9 cellular contexts compared by ENCODE assay signal in the genomic region with DNA sequence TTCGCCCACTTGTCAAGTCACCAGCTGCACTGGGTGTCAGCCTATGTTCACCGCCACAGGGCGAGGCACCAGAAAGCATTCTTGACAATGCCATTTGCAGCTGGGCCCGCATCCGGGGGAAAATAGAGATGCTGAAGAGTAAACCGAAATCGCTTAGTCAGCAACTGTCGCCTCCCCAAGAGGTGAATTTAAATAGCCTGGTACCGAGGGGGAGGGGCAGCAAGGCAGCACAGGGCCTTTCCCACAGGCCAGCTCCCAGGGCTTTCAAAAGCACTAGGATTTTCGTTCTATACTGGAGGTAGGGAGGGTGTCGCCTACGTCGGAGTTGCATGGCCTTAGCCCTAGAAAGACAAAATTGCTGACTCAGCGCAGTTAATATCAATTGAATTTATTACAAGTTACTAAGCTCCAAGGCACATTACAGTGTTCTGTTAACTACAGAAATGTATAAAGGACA. TPM values are rescaled to one million over a fixed set of nuclear protein-coding genes. Genes with fewer than 3 reads are reported as not detected.
DNase-seq lines count a peak whose midpoint lies in the region; ATAC-seq, FAIRE-seq and TF ChIP-seq lines count a peak whose summit lies in the region.
"Had no signal": no experiment of that assay in that cellular context is flagged by ENCODE, and none has a peak within 500 bp of the region (broad histone marks: within the 10 kb centered on the region; RNA-seq: fewer than 3 reads in every experiment).

No MANE protein-coding gene starts in this region.

- H4K20me1 ChIP-seq in GM23338 (replicated peaks; ENCODE audit: insufficient read depth) (no peaks in the 10 kb centered on the region), GM12878 (ENCODE audit: control insufficient read depth, insufficient read depth) (no peaks in the 10 kb centered on the region), keratinocyte (ENCODE audit: control insufficient read depth, extremely low read depth, insufficient read depth, low read length) (no peaks in the 10 kb centered on the region)

- no peak for FAIRE-seq in GM12878 (lab: Jason Lieb, UNC)
- no peak for FAIRE-seq in keratinocyte (lab: Jason Lieb, UNC)

- TF ChIP-seq RAD21 in GM12878 (IDR thresholded peaks at IDR 0.05; ENCODE audit: insufficient read depth, low read depth, low read length), result 0 out of 2 replicates have a peak, but pooled peaks have one; percentile 9

- dilution Hi-C loops in keratinocyte (cut with MboI; ENCODE audit: extremely low pct_ligation_motif_present, low sequenced_read_pairs), result no loop called here

- no peak for TF ChIP-seq POLR2A in GM12878 (IDR thresholded peaks at IDR 0.05; ENCODE audit: low read depth, low read length)

- peak; percentile 99 for DNase-seq in GM23338 (ENCODE audit: low spot score)
- peak; percentile 65 for DNase-seq in SK-N-MC (ENCODE audit: low read depth, low spot score)
- DNase-seq in GM12878 (ENCODE audit: low read depth, low spot score), result no peak
- DNase-seq in keratinocyte (ENCODE audit: low read depth, low spot score), result no peak
- DNase-seq in stimulated activated CD4-positive, alpha-beta T cell treated with anti-CD3 and anti-CD28 coated beads, Interleukin-2, amount 100 ng/mL, for 4 hours (ENCODE audit: low read depth), result peak; percentile 63
- DNase-seq in NCI-H446 (lab: John Stamatoyannopoulos, UW), result no peak
- DNase-seq in mesenteric fat pad (ENCODE audit: low spot score), result no peak

- POLR2A ChIA-PET in GM12878 (lab: Charles Lee), result interaction anchor here (0.6 to 4.5 kb wide), 14 partner anchors 10 to 133 kb away, joined by 3 to 40 read pairs (median 8); no protein-coding TSS in a partner anchor

- peaks cover 25% of the 10 kb centered on the region for H3K36me3 Mint-ChIP-seq in GM23338 (ENCODE audit: low read depth)

- 0 out of 4 replicates have a peak, but pooled peaks of 1 of the 2 experiments have one; percentile 8 for TF ChIP-seq EP300 in GM12878 (IDR thresholded peaks at IDR 0.05; ENCODE audit: borderline replicate concordance in 1 of 2, control insufficient read depth in 1 of 2, low read depth in 2 of 2, low read length in 2 of 2)

- peak overlapping the region; percentile 41 for H3K9ac ChIP-seq in SK-N-MC (ENCODE audit: insufficient read length)
- 0 out of 2 replicates have a peak overlapping the region, but pooled peaks have one; percentile 54 for H3K9ac ChIP-seq in GM12878 (ENCODE audit: control insufficient read depth, insufficient read depth, low read length)
- H3K9ac ChIP-seq in keratinocyte (ENCODE audit: control insufficient read depth, extremely low read depth, insufficient read depth, low read length), result peak overlapping the region; percentile 87

- H3K4me1 Mint-ChIP-seq in GM23338, result peaks cover 34% of the 10 kb centered on the region

- H3K27ac Mint-ChIP-seq in GM23338, result peak overlapping the region; percentile 98

- H3K4me1 ChIP-seq in GM23338 (ENCODE audit: insufficient read depth) (peaks cover 26% of the 10 kb centered on the region), GM12878 (ENCODE audit: control insufficient read depth, insufficient read depth, low read length) (peaks cover 54% of the 10 kb centered on the region), keratinocyte (ENCODE audit: control insufficient read depth, extremely low read depth, insufficient read depth, low read length) (peaks cover 30% of the 10 kb centered on the region)

- CTCF ChIA-PET in GM12878 (lab: Yijun Ruan, JAX), result interaction anchor here (0.6 to 3.3 kb wide), 19 partner anchors 8 to 1585 kb away, joined by 3 to 22 read pairs (median 3); no protein-coding TSS in a partner anchor

- H3K79me2 ChIP-seq in GM23338 (replicated peaks; ENCODE audit: insufficient read depth) (peaks cover 52% of the 10 kb centered on the region), GM12878 (ENCODE audit: control insufficient read depth, insufficient read depth, low read length) (peaks cover 43% of the 10 kb centered on the region), keratinocyte (ENCODE audit: control insufficient read depth, insufficient read depth, low read length) (peaks cover 36% of the 10 kb centered on the region)

- BruUV-seq in GM12878 (replicated peaks; lab: Mats Ljungman, UMichigan), result no TSS peak

- ATAC-seq in GM23338 (peak; percentile 47), GM12878 (peak; percentile 4), HG02678 (IDR thresholded peaks at IDR 0.05; ENCODE audit: unreplicated experiment) (no peak)

- in situ Hi-C loops in GM12878 (cut with MboI), result no loop called here

- no peak overlapping the region for H2AFZ ChIP-seq in GM23338
- no peak overlapping the region for H2AFZ ChIP-seq in GM12878 (ENCODE audit: control insufficient read depth, low read depth, low read length)
- H2AFZ ChIP-seq in keratinocyte (ENCODE audit: control insufficient read depth, low read length), result no peak overlapping the region

- H3K27me3 Mint-ChIP-seq in GM23338 (ENCODE audit: insufficient read depth, low read depth, poor library complexity), result peaks cover 30% of the 10 kb centered on the region

- SMC1A ChIA-PET in GM12878 (lab: Charles Lee; ENCODE audit: uncharacterized antibody, unreplicated experiment), result interaction anchor here (0.7 to 4.5 kb wide), 24 partner anchors 10 to 111 kb away, joined by 3 to 66 read pairs (median 4); no protein-coding TSS in a partner anchor

- H3K4me3 ChIP-seq in GM23338 (peak overlapping the region; percentile 75), SK-N-MC (peak overlapping the region; percentile 88), GM12878 (peak overlapping the region; percentile 64; the same call in 1 of the 2 replicates), keratinocyte (ENCODE audit: control insufficient read depth in 2 of 3, extremely low read depth in 1 of 3, insufficient read depth in 2 of 3, low read depth in 1 of 3, low read length in 3 of 3) (peak overlapping the region; percentile 76 to 82 (median 78))
- H3K4me3 ChIP-seq: SJSA1 had no signal

- TF ChIP-seq CTCF in GM23338 (conservative IDR thresholded peaks at IDR 0.05; ENCODE audit: low read depth in 2 of 2), result no peak
- TF ChIP-seq CTCF in GM12878 (IDR thresholded peaks at IDR 0.05 in 2 of 3, conservative IDR thresholded peaks at IDR 0.05 in 1 of 3; ENCODE audit: control insufficient read depth in 2 of 3, extremely low read depth in 1 of 3, insufficient read depth in 1 of 3, low read depth in 3 of 3, low read length in 3 of 3), result no peak
- no peak for TF ChIP-seq CTCF in keratinocyte (optimal IDR thresholded peaks at IDR 0.05 in 1 of 3, IDR thresholded peaks at IDR 0.05 in 1 of 3, conservative IDR thresholded peaks at IDR 0.05 in 1 of 3; ENCODE audit: extremely low read depth in 1 of 3, insufficient read depth in 2 of 3, low read length in 3 of 3)

- H3K4me2 ChIP-seq in GM23338, result peak overlapping the region; percentile 98
- peak overlapping the region; percentile 74 for H3K4me2 ChIP-seq in GM12878 (ENCODE audit: control insufficient read depth, insufficient read depth)
- H3K4me2 ChIP-seq in keratinocyte (ENCODE audit: control insufficient read depth, extremely low read depth, insufficient read depth, low read depth, low read length), result peak overlapping the region; percentile 100

- H3K9me3 ChIP-seq in SK-N-MC (ENCODE audit: low read depth, low read length) (no peaks in the 10 kb centered on the region), GM12878 (replicated peaks; ENCODE audit: control insufficient read depth, insufficient read depth, low read length) (no peaks in the 10 kb centered on the region), keratinocyte (ENCODE audit: control insufficient read depth, low read depth, low read length) (no peaks in the 10 kb centered on the region)
- H3K9me3 ChIP-seq: SJSA1 had no signal

- H3K4me3 Mint-ChIP-seq in GM23338, result peak overlapping the region; percentile 78

- H3K9me2 ChIP-seq in GM23338 (ENCODE audit: insufficient read depth), result no peaks in the 10 kb centered on the region

- H3K9me1 ChIP-seq in keratinocyte (ENCODE audit: control insufficient read depth, extremely low read depth, insufficient read depth, low read length), result no peaks in the 10 kb centered on the region

- H3K27me3 ChIP-seq in GM23338 (ENCODE audit: insufficient read depth), result no peaks in the 10 kb centered on the region
- H3K27me3 ChIP-seq in GM12878 (replicated peaks in 1 of 2; ENCODE audit: control insufficient read depth in 2 of 2, insufficient read depth in 2 of 2, low read length in 1 of 2), result no peaks in the 10 kb centered on the region
- no peaks in the 10 kb centered on the region for H3K27me3 ChIP-seq in keratinocyte (ENCODE audit: control insufficient read depth, extremely low read depth, insufficient read depth, low read length)
- H3K27me3 ChIP-seq: SJSA1 had no signal

- H3K36me3 ChIP-seq in GM23338 (ENCODE audit: insufficient read depth), result no peaks in the 10 kb centered on the region
- H3K36me3 ChIP-seq in SK-N-MC (ENCODE audit: insufficient read depth, low read length), result peaks cover 7% of the 10 kb centered on the region
- H3K36me3 ChIP-seq in GM12878 (ENCODE audit: control insufficient read depth in 2 of 2, insufficient read depth in 2 of 2, low read length in 1 of 2), result peaks cover 4 to 7% of the 10 kb centered on the region in 2 experiments; a peak in 3 of 4 replicates
- peaks cover 2 to 7% of the 10 kb centered on the region in 2 experiments for H3K36me3 ChIP-seq in keratinocyte (ENCODE audit: control insufficient read depth in 2 of 2, extremely low read depth in 1 of 2, insufficient read depth in 2 of 2, low read length in 2 of 2)

- RAD21 ChIA-PET in GM12878 (lab: Charles Lee; ENCODE audit: unreplicated experiment), result interaction anchor here (0.7 to 5.6 kb wide), 19 partner anchors 13 to 111 kb away, joined by 3 to 60 read pairs (median 5); no protein-coding TSS in a partner anchor

- WGBS in GM12878 (ENCODE audit: insufficient coverage, insufficient replicate concordance, low lambda C conversion rate, missing lambda C conversion rate), result 46% methylated on average over 14 of the region's 14 CpGs

- intact Hi-C loops in GM12878 (cut with micrococcal nuclease; ENCODE audit: unreplicated experiment), result no loop called here

- peaks cover 25% of the 10 kb centered on the region for H3F3A ChIP-seq in GM23338 (replicated peaks; ENCODE audit: low read depth)

- peaks cover 3% of the 10 kb centered on the region; the same call in 2 of the 3 replicates for H3K9me3 Mint-ChIP-seq in GM23338

- peak overlapping the region; percentile 94 for H3K27ac ChIP-seq in GM23338 (ENCODE audit: low read depth)
- H3K27ac ChIP-seq in SK-N-MC, result peak overlapping the region; percentile 70
- H3K27ac ChIP-seq in GM12878 (ENCODE audit: control insufficient read depth, insufficient read depth), result peak overlapping the region; percentile 56
- H3K27ac ChIP-seq in keratinocyte (ENCODE audit: control insufficient read depth, insufficient read depth, low read length), result peak overlapping the region; percentile 72
- H3K27ac ChIP-seq: SJSA1 had no signal

RNA-seq across cellular contexts. Expression of a gene that starts 4.3 kb away (rescaled TPM):
- 97.8 and 119 TPM in 2 replicates for total RNA-seq in GM23338 (2014; rRNA removed; shearing (Covaris generic))
- polyA plus RNA-seq in GM23338 (2016; fragmentation: Nextera tagmentation; extraction: Ambion mirVana) (11.2 and 13.2 TPM in 2 replicates), GM12878 (2011; rRNA removed) (8.3 and 9.7 TPM in 2 replicates), GM12878 (2014; fragmentation: Illumina TruSeq; extraction: Trizol) (1.6 and 2.9 TPM in 2 replicates), GM12878 (2014; fragmentation: Nextera tagmentation; extraction: Ambion mirVana) (1 to 10 TPM; 1.2 to 1.9 TPM), GM12878 (2014; rRNA removed) (11.6 and 14.4 TPM in 2 replicates), GM12878 (2016; fragmentation: Nextera tagmentation; extraction: Ambion mirVana) (1 to 10 TPM; 1.4 to 2.3 TPM), keratinocyte (4.2 to 6.8 TPM (median 5.6 TPM) in 3 replicates)
- 24.2 and 27.6 TPM in 2 replicates for total RNA-seq in GM12878 (2013; cell fraction: nucleolus; rRNA removed)
- total RNA-seq in GM12878 (2014; rRNA removed) (19.1 and 22.8 TPM in 2 replicates), GM12878 (2014; rRNA removed; fragmentation: Illumina TruSeq; extraction: Trizol) (2.8 and 3.4 TPM in 2 replicates), GM12878 (2021) (33.3 and 34.5 TPM in 2 replicates), mesenteric fat pad (51.9 TPM)
- 3.2 TPM for polyA plus RNA-seq in GM12878 (2011; ENCODE audit: low read depth)
- polyA plus RNA-seq in GM12878 (2011; cell fraction: cytosol; rRNA removed), result 11.4 and 14.5 TPM in 2 replicates
- polyA plus RNA-seq in GM12878 (2011; cell fraction: nucleus; rRNA removed), result 25.0 and 34.8 TPM in 2 replicates
- polyA plus RNA-seq in GM12878 (2012), result 13.7 and 15.9 TPM in 2 replicates
- 7.2 and 13.4 TPM in 2 replicates for polyA minus RNA-seq in GM12878 (2011; rRNA and poly(A)+ RNA removed)
- polyA minus RNA-seq in GM12878 (2011; cell fraction: cytosol; rRNA and poly(A)+ RNA removed), result 19.1 and 23.4 TPM in 2 replicates
- 16.6 and 29.0 TPM in 2 replicates for polyA minus RNA-seq in GM12878 (2011; cell fraction: nucleus; rRNA and poly(A)+ RNA removed)
- 4.0 TPM for polyA plus RNA-seq in keratinocyte (2011; ENCODE audit: low read depth)
- 3.3 and 6.7 TPM in 2 replicates for polyA plus RNA-seq in keratinocyte (2011; cell fraction: cytosol; rRNA removed)
- 7.0 and 9.5 TPM in 2 replicates for polyA plus RNA-seq in keratinocyte (2011; cell fraction: nucleus; rRNA removed)
- 9.0 and 15.9 TPM in 2 replicates for polyA plus RNA-seq in keratinocyte (2012; ENCODE audit: low replicate concordance)
- 3.6 to 8.6 TPM (median 4.1 TPM) in 3 replicates for polyA minus RNA-seq in keratinocyte
- 20.3 TPM for polyA minus RNA-seq in keratinocyte (2011; cell fraction: cytosol; rRNA and poly(A)+ RNA removed)
- 11.1 and 12.7 TPM in 2 replicates for polyA minus RNA-seq in keratinocyte (2011; cell fraction: nucleus; rRNA and poly(A)+ RNA removed)

Comparison
In these comparisons a context has a peak if more than half of its experiments do, and no peak if none do; other contexts are left out.
1. DNase-seq: peak in GM23338 (single experiment), SK-N-MC (single experiment) and stimulated activated CD4-positive, alpha-beta T cell treated with anti-CD3 and anti-CD28 coated beads, Interleukin-2, amount 100 ng/mL, for 4 hours (single experiment); none in GM12878 (single experiment), keratinocyte (single experiment), NCI-H446 (0 of 2) and mesenteric fat pad (single experiment).
2. Peak in every context shown above with its lines, with median percentiles within 50 percentile points of each other: H3K27ac ChIP-seq, H3K4me2 ChIP-seq, H3K4me3 ChIP-seq and H3K9ac ChIP-seq.